1 cellular context compared by ENCODE assay signal in the genomic region with DNA sequence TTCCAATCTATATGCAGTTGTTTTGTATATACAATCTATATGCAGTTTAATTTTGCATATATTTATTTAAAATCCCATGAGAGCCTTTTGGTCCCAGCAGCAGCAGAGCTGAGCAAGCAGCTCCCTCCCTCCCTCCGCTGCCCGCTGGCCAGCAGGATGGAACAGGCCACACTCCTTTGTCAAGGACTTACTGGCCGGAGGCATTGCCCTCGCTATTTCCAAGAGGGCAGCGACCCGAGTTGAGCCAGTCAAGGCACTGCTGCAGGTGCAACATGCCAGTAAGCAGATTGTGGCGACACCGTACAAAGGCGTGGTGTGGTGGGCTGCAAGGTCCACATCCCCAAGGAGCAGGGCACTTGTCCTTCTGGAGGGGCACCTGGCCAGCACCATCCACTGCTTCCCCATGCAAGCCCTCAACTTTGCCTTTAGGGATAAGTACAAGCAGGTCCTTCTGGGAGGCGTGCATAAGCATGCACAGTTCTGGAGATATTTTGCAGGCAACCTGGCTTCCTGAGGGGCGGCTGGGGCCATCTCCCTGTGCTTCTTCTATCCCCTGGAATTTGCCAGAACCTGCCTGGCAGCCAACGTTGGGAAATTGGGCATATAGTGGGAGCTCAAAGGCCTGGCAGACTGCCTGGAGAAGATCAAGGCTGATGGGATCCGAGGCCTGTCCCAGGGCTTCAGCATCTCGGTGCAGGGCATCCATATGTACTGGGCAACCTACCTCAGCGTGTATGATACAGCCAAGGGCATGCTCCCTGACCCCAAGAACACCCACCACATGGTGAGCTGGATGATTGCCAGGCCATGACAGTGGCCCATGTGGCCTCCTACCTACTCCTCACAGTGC.
TF ChIP-seq lines count a peak whose summit lies in the region.

No MANE protein-coding gene starts in this region.

TF ChIP-seq in SK-N-SH treated with all-trans-retinoic acid at 6 μM for 48 hours, 23 proteins besides CTCF, POLR2A, EP300 and RAD21 (continued from another document):
- TF ChIP-seq, protein P1, sequence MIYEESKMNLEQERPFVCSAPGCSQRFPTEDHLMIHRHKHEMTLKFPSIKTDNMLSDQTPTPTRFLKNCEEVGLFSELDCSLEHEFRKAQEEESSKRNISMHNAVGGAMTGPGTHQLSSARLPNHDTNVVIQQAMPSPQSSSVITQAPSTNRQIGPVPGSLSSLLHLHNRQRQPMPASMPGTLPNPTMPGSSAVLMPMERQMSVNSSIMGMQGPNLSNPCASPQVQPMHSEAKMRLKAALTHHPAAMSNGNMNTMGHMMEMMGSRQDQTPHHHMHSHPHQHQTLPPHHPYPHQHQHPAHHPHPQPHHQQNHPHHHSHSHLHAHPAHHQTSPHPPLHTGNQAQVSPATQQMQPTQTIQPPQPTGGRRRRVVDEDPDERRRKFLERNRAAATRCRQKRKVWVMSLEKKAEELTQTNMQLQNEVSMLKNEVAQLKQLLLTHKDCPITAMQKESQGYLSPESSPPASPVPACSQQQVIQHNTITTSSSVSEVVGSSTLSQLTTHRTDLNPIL (CRISPR knock-in tag; IDR thresholded peaks at IDR 0.05; ENCODE audit: low read depth) = no peak
- TF ChIP-seq, protein P2, sequence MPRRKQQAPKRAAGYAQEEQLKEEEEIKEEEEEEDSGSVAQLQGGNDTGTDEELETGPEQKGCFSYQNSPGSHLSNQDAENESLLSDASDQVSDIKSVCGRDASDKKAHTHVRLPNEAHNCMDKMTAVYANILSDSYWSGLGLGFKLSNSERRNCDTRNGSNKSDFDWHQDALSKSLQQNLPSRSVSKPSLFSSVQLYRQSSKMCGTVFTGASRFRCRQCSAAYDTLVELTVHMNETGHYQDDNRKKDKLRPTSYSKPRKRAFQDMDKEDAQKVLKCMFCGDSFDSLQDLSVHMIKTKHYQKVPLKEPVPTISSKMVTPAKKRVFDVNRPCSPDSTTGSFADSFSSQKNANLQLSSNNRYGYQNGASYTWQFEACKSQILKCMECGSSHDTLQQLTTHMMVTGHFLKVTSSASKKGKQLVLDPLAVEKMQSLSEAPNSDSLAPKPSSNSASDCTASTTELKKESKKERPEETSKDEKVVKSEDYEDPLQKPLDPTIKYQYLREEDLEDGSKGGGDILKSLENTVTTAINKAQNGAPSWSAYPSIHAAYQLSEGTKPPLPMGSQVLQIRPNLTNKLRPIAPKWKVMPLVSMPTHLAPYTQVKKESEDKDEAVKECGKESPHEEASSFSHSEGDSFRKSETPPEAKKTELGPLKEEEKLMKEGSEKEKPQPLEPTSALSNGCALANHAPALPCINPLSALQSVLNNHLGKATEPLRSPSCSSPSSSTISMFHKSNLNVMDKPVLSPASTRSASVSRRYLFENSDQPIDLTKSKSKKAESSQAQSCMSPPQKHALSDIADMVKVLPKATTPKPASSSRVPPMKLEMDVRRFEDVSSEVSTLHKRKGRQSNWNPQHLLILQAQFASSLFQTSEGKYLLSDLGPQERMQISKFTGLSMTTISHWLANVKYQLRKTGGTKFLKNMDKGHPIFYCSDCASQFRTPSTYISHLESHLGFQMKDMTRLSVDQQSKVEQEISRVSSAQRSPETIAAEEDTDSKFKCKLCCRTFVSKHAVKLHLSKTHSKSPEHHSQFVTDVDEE (CRISPR knock-in tag; IDR thresholded peaks at IDR 0.05) = no peak
- TF ChIP-seq ZFP3 (CRISPR knock-in tag; IDR thresholded peaks at IDR 0.05) (no peak), CSDC2 (CRISPR knock-in tag; IDR thresholded peaks at IDR 0.05) (no peak), ZNF565 (CRISPR knock-in tag; conservative IDR thresholded peaks at IDR 0.05; ENCODE audit: low read depth) (no peak), OSR1 (CRISPR knock-in tag; IDR thresholded peaks at IDR 0.05) (no peak), RARB (CRISPR knock-in tag; IDR thresholded peaks at IDR 0.05) (no peak), ZFP30 (CRISPR knock-in tag; IDR thresholded peaks at IDR 0.05) (no peak), ISL1 (CRISPR knock-in tag; IDR thresholded peaks at IDR 0.05) (no peak)
- TF ChIP-seq, protein P3, sequence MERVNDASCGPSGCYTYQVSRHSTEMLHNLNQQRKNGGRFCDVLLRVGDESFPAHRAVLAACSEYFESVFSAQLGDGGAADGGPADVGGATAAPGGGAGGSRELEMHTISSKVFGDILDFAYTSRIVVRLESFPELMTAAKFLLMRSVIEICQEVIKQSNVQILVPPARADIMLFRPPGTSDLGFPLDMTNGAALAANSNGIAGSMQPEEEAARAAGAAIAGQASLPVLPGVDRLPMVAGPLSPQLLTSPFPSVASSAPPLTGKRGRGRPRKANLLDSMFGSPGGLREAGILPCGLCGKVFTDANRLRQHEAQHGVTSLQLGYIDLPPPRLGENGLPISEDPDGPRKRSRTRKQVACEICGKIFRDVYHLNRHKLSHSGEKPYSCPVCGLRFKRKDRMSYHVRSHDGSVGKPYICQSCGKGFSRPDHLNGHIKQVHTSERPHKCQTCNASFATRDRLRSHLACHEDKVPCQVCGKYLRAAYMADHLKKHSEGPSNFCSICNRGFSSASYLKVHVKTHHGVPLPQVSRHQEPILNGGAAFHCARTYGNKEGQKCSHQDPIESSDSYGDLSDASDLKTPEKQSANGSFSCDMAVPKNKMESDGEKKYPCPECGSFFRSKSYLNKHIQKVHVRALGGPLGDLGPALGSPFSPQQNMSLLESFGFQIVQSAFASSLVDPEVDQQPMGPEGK (CRISPR knock-in tag; IDR thresholded peaks at IDR 0.05; ENCODE audit: borderline replicate concordance) = no peak
